ENCODE assay signal across 9 cellular contexts in genomic region chr22:46076651-46077339, GRCh38.
DNase-seq lines count a peak whose midpoint lies in the region; ATAC-seq and TF ChIP-seq lines count a peak whose summit lies in the region.
"Had no signal": no experiment of that assay in that cellular context is flagged by ENCODE, and none has a peak within 500 bp of the region (broad histone marks: within the 10 kb centered on the region; RNA-seq: fewer than 3 reads in every experiment).

No MANE protein-coding gene starts in this region.

- no peak overlapping the region for H3K4ac ChIP-seq in H9 (ENCODE audit: low read depth, low read length)

- H3K14ac ChIP-seq in H9 (ENCODE audit: insufficient read depth, low read length): no peak overlapping the region

- no peaks in the 10 kb centered on the region for H3K9me3 ChIP-seq in SJSA1 (replicated peaks)
- H3K9me3 ChIP-seq in parathyroid adenoma (ENCODE audit: control insufficient read depth, low read length): no peaks in the 10 kb centered on the region
- no peaks in the 10 kb centered on the region for H3K9me3 ChIP-seq in H9 (ENCODE audit: control insufficient read depth, low read depth, low read length)

- intact Hi-C loops in CD14-positive monocyte (cut with micrococcal nuclease): loop anchor here in 1 of 2 donors (5.0 kb wide), 1 partner anchor 36 kb away; no protein-coding TSS in a partner anchor

- H3K9me3 Mint-ChIP-seq in CD14-positive monocyte: no peaks in the 10 kb centered on the region
- no peaks in the 10 kb centered on the region for H3K9me3 Mint-ChIP-seq in H9

- H4K8ac ChIP-seq in H9 (replicated peaks; ENCODE audit: insufficient read length, low read depth, low read length): no peak overlapping the region

- WGBS in H9 (ENCODE audit: extremely low coverage, insufficient read length, low lambda C conversion rate): no CpG with 5 or more reads among the region's 23 CpGs

- H3K27me3 ChIP-seq in SJSA1 (replicated peaks): no peaks in the 10 kb centered on the region
- H3K27me3 ChIP-seq in parathyroid adenoma (ENCODE audit: control insufficient read depth, insufficient read depth, low read length): no peaks in the 10 kb centered on the region
- H3K27me3 ChIP-seq in H9 (ENCODE audit: insufficient read depth, low read length): peaks cover 2% of the 10 kb centered on the region; the same call in 1 of the 2 replicates

- H3K4me3 ChIP-seq in SJSA1 (peak overlapping the region; percentile 88), fibroblast of pulmonary artery (replicated peaks; ENCODE audit: low read depth, low read length) (peak overlapping the region; percentile 77), parathyroid adenoma (ENCODE audit: low read depth, low read length) (no peak overlapping the region)

- no peaks in the 10 kb centered on the region for H3K23me2 ChIP-seq in H9 (ENCODE audit: insufficient read length, low read depth, low read length, poor library complexity, severe bottlenecking)

- peak overlapping the region in 4 of 7 donors; percentile 40 to 75 (median 62) for H3K27ac Mint-ChIP-seq in CD14-positive monocyte
- H3K27ac Mint-ChIP-seq in H9: no peak overlapping the region; a peak in 1 of 7 replicates

- no peak overlapping the region for H3K4me3 Mint-ChIP-seq in CD14-positive monocyte
- no peak overlapping the region for H3K4me3 Mint-ChIP-seq in H9

- no peak overlapping the region for H4K5ac ChIP-seq in H9 (ENCODE audit: insufficient read length, low read depth, low read length)

- TF ChIP-seq CTCF in CD14-positive monocyte (IDR thresholded peaks at IDR 0.05): no peak
- TF ChIP-seq CTCF in fibroblast of pulmonary artery (IDR thresholded peaks at IDR 0.05; ENCODE audit: low read length, missing control alignments): no peak
- TF ChIP-seq CTCF in parathyroid adenoma (IDR thresholded peaks at IDR 0.05): no peak
- no peak for TF ChIP-seq CTCF in H9 (conservative IDR thresholded peaks at IDR 0.05)

- no peak overlapping the region for H2AK5ac ChIP-seq in H9 (ENCODE audit: insufficient read length, low read length)

- H3K27me3 Mint-ChIP-seq in CD14-positive monocyte (ENCODE audit: low read depth in 3 of 3) (no peaks in the 10 kb centered on the region), H9 (ENCODE audit: low read depth) (peaks cover 35% of the 10 kb centered on the region)

- H2AFZ ChIP-seq in parathyroid adenoma (no peak overlapping the region), H9 (ENCODE audit: low read length) (no peak overlapping the region)

- H2BK12ac ChIP-seq in H9 (ENCODE audit: insufficient read length, low read depth, low read length): no peak overlapping the region

- no peak overlapping the region for H2BK20ac ChIP-seq in H9 (ENCODE audit: low read depth, low read length, poor library complexity, severe bottlenecking)

- no peak overlapping the region for H3K56ac ChIP-seq in H9 (ENCODE audit: insufficient read length, low read depth, low read length)

- peak overlapping the region; percentile 92 for H3K27ac ChIP-seq in SJSA1
- H3K27ac ChIP-seq in parathyroid adenoma: peak overlapping the region; percentile 36
- no peak overlapping the region for H3K27ac ChIP-seq in H9 (ENCODE audit: insufficient read length, low read depth, low read length)

- no peak overlapping the region for H3K9ac ChIP-seq in parathyroid adenoma
- H3K9ac ChIP-seq in H9 (ENCODE audit: extremely low read depth, insufficient read length, low read length): no peak overlapping the region

- H3K23ac ChIP-seq in H9 (ENCODE audit: insufficient read length, low read depth, low read length): no peak overlapping the region

- no peak for DNase-seq in CD14-positive monocyte (ENCODE audit: low spot score)
- DNase-seq in SJSA1 (ENCODE audit: low read depth in 1 of 2, low spot score in 2 of 2): peak; percentile 87 to 95
- peak; percentile 59 for DNase-seq in fibroblast of pulmonary artery (ENCODE audit: low read depth)
- no peak for DNase-seq in H9
- DNase-seq: central memory CD4-positive, alpha-beta T cell had no signal

- H3K36me3 ChIP-seq in SJSA1 (peaks cover 95% of the 10 kb centered on the region), parathyroid adenoma (ENCODE audit: control insufficient read depth, insufficient read depth, low read length) (no peaks in the 10 kb centered on the region)

- no peaks in the 10 kb centered on the region for H3K79me1 ChIP-seq in H9 (ENCODE audit: insufficient read depth, low read depth, low read length, poor library complexity, severe bottlenecking)

- no peak overlapping the region for H2BK5ac ChIP-seq in H9 (ENCODE audit: insufficient read length, low read length)

- H4K91ac ChIP-seq in H9 (ENCODE audit: insufficient read length, low read depth, low read length): no peak overlapping the region

- H3T11ph ChIP-seq in H9 (ENCODE audit: low read length): no peak overlapping the region

- ATAC-seq in HG02623 (IDR thresholded peaks at IDR 0.05; ENCODE audit: unreplicated experiment) (no peak), HG03571 (IDR thresholded peaks at IDR 0.05; ENCODE audit: unreplicated experiment) (no peak), HG02678 (IDR thresholded peaks at IDR 0.05; ENCODE audit: unreplicated experiment) (no peak)

- H3K79me2 ChIP-seq in parathyroid adenoma (peaks cover 46% of the 10 kb centered on the region), H9 (ENCODE audit: insufficient read depth, low read length) (peaks cover 31% of the 10 kb centered on the region; the same call in 1 of the 2 replicates)

- H3K36me3 Mint-ChIP-seq in CD14-positive monocyte (peaks cover 20 to 46% of the 10 kb centered on the region in 2 donors), H9 (ENCODE audit: insufficient read depth in 1 of 3, low read depth in 3 of 3) (0 out of 7 replicates have a peak, but pooled peaks cover 0 to 1% (median 0%) of the 10 kb centered on the region in 3 experiments)

- no peak overlapping the region for H3K18ac ChIP-seq in H9 (ENCODE audit: insufficient read length, low read depth, low read length)

- H2BK120ac ChIP-seq in H9 (ENCODE audit: low read depth, low read length, poor library complexity, severe bottlenecking): no peak overlapping the region

- no peaks in the 10 kb centered on the region for H4K20me1 ChIP-seq in H9 (ENCODE audit: control insufficient read depth, insufficient read depth, insufficient read length)

- H3K4me2 ChIP-seq in parathyroid adenoma (ENCODE audit: low read length) (peak overlapping the region; percentile 12), H9 (ENCODE audit: insufficient read depth, insufficient read length, low read length) (no peak overlapping the region)

- H2BK15ac ChIP-seq in H9 (ENCODE audit: low read depth, low read length): no peak overlapping the region

- H3K4me1 Mint-ChIP-seq in CD14-positive monocyte (peaks cover 35% of the 10 kb centered on the region), H9 (peaks cover 18 to 35% of the 10 kb centered on the region in 2 experiments)

- H3K4me1 ChIP-seq in SJSA1 (replicated peaks) (peaks cover 54% of the 10 kb centered on the region), parathyroid adenoma (no peaks in the 10 kb centered on the region), H9 (ENCODE audit: insufficient read depth, low read length) (peaks cover 19% of the 10 kb centered on the region)

Comparison
In these comparisons a context has a peak if more than half of its experiments do, and no peak if none do; other contexts are left out.
1. DNase-seq: peak in SJSA1 (2 of 2) and fibroblast of pulmonary artery (single experiment); none in CD14-positive monocyte (single experiment) and H9 (single experiment).
2. H3K27ac Mint-ChIP-seq: peak in CD14-positive monocyte (4 of 7); none in H9 (0 of 3).